Comparison of ENCODE assay signal across 8 cellular contexts in the genomic region with DNA sequence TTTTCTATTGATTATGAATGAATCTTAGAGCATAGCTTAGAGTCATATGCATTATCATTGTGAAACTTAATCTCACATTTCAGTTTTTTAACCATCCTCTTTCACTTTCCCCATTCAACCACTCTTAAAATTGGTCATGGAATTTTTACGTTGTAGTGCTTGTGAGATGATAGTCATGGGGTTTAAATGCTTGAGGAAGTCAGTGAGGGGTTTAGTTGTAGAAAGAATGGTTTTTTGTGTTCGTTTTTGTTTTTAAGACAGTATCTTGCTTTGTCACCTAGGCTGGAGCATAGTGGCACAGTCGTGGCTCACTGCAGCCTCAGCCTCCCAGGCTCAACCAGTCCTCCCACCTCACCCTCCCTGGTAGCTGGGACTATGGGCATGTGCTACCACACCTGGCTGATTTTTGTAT. TPM values are rescaled to one million over a fixed set of nuclear protein-coding genes. Genes with fewer than 3 reads are reported as not detected.
DNase-seq lines count a peak whose midpoint lies in the region; ATAC-seq lines count a peak whose summit lies in the region.

No MANE protein-coding gene starts in this region.

- H3K27me3 Mint-ChIP-seq in stimulated activated naive CD8-positive, alpha-beta T cell treated with anti-CD3 and anti-CD28 coated beads, Interleukin-15, amount 100 ng/mL, for 72 hours = no peaks in the 10 kb centered on the region

- H3K4me3 Mint-ChIP-seq in stimulated activated naive CD8-positive, alpha-beta T cell treated with anti-CD3 and anti-CD28 coated beads, Interleukin-15, amount 100 ng/mL, for 72 hours = peak overlapping the region; percentile 20 to 23

- intact Hi-C loops in Right ventricle myocardium inferior (cut with DNase I) = no loop called here

- H3K9me3 Mint-ChIP-seq in stimulated activated naive CD8-positive, alpha-beta T cell treated with anti-CD3 and anti-CD28 coated beads, Interleukin-15, amount 100 ng/mL, for 72 hours = no peaks in the 10 kb centered on the region

- peaks cover 70% of the 10 kb centered on the region for H3K4me1 Mint-ChIP-seq in stimulated activated naive CD8-positive, alpha-beta T cell treated with anti-CD3 and anti-CD28 coated beads, Interleukin-15, amount 100 ng/mL, for 72 hours

- DNase-seq in activated T-cell treated with anti-CD3 and anti-CD28 coated beads for 24 hours (ENCODE audit: low read depth) (peak; percentile 31), activated T-cell treated with anti-CD3 and anti-CD28 coated beads for 4 hours (no peak), Right ventricle myocardium inferior (ENCODE audit: missing footprints) (no peak), GF-D8 (lab: John Stamatoyannopoulos, UW) (no peak)
- DNase-seq in activated CD8-positive, alpha-beta memory T cell treated with anti-CD3 and anti-CD28 coated beads, Interleukin-2, amount 50 U/mL, for 48 hours = peak; percentile 65
- DNase-seq in stimulated activated naive CD8-positive, alpha-beta T cell treated with anti-CD3 and anti-CD28 coated beads, Interleukin-15, amount 100 ng/mL, for 72 hours = peak in 1 of 2 donors; percentile 23

- H3K27ac Mint-ChIP-seq in stimulated activated naive CD8-positive, alpha-beta T cell treated with anti-CD3 and anti-CD28 coated beads, Interleukin-15, amount 100 ng/mL, for 72 hours = peak overlapping the region; percentile 4 to 27

- ATAC-seq in HG03045 (IDR thresholded peaks at IDR 0.05; ENCODE audit: unreplicated experiment) = peak; percentile 61
- peak; percentile 91 for ATAC-seq in stimulated activated naive CD8-positive, alpha-beta T cell treated with anti-CD3 and anti-CD28 coated beads, Interleukin-15, amount 100 ng/mL, for 72 hours
- no peak for ATAC-seq in HG03039 (IDR thresholded peaks at IDR 0.05; ENCODE audit: unreplicated experiment)
- no peak for ATAC-seq in Right ventricle myocardium inferior

RNA-seq across cellular contexts. Expression of a gene that starts 19.6 kb away (rescaled TPM):
- 12.8 TPM for total RNA-seq in Right ventricle myocardium inferior

Comparison
In these comparisons a context has a peak if more than half of its experiments do, and no peak if none do; other contexts are left out.
1. DNase-seq: peak in activated T-cell treated with anti-CD3 and anti-CD28 coated beads for 24 hours (single experiment) and activated CD8-positive, alpha-beta memory T cell treated with anti-CD3 and anti-CD28 coated beads, Interleukin-2, amount 50 U/mL, for 48 hours (single experiment); none in activated T-cell treated with anti-CD3 and anti-CD28 coated beads for 4 hours (single experiment), Right ventricle myocardium inferior (single experiment) and GF-D8 (single experiment).
2. ATAC-seq: peak in HG03045 (single experiment) and stimulated activated naive CD8-positive, alpha-beta T cell treated with anti-CD3 and anti-CD28 coated beads, Interleukin-15, amount 100 ng/mL, for 72 hours (single experiment); none in HG03039 (single experiment) and Right ventricle myocardium inferior (single experiment).